17 cellular contexts compared by ENCODE assay signal in the genomic region with DNA sequence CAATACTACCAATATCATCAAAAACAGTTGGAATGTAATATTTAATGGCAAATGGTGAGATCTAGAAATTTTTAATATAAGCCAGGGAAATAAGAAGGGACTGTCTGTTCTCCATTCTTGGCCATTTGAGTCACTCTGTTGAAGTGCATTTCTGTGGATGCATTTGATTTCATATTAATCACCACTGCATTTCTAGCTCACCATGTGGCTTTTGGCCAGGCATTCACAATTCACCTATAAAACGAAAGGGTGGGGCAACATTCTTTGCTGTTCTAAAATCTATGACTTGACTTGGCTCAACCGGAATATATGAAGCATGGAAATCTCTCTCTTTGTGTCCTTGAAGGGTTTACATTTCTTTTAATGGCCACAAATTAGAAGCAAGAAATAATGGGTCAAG.
DNase-seq lines count a peak whose midpoint lies in the region; ATAC-seq and TF ChIP-seq lines count a peak whose summit lies in the region.
"Had no signal": no experiment of that assay in that cellular context is flagged by ENCODE, and none has a peak within 500 bp of the region (broad histone marks: within the 10 kb centered on the region; RNA-seq: fewer than 3 reads in every experiment).

No MANE protein-coding gene starts in this region.

- DNase-seq in DMS79 treated with DMSO at 0.1 percent for 48 hours (lab: John Stamatoyannopoulos, UW), result peak; percentile 26
- DNase-seq in DMS79 (lab: John Stamatoyannopoulos, UW), result no peak
- DNase-seq in RWPE2 (ENCODE audit: low spot score), result no peak
- DNase-seq in foreskin keratinocyte, result peak; percentile 76 to 90
- peak; percentile 67 for DNase-seq in transverse colon
- no peak for DNase-seq in NCI-H345 (lab: John Stamatoyannopoulos, UW)
- no peak for DNase-seq in NCI-H2171 treated with DMSO at 0.1 percent for 48 hours (lab: John Stamatoyannopoulos, UW)
- no peak for DNase-seq in spleen
- DNase-seq: 8988T; activated CD4-positive, alpha-beta T cell treated with anti-CD3 and anti-CD28 coated beads for 48 hours; activated T-cell treated with anti-CD3 and anti-CD28 coated beads for 4 hours; CD8-positive, alpha-beta memory T cell; erythroblast; left ventricle myocardium superior; NCI-H2029 treated with DMSO at 0.1 percent for 48 hours had no signal

- peak; percentile 82 for ATAC-seq in RWPE2 (ENCODE audit: low read depth)
- ATAC-seq in foreskin keratinocyte, result peak; percentile 73
- ATAC-seq: left ventricle myocardium superior; natural killer cell treated with Interleukin-12 subunit alpha and Interleukin-12 subunit beta and Interleukin-15 and Interleukin-18, amount 100 ng/mL, for 72 hours had no signal

- H3K9me3 ChIP-seq in RWPE2 (ENCODE audit: severe bottlenecking) (no peaks in the 10 kb centered on the region), transverse colon (peaks cover 0 to 4% of the 10 kb centered on the region in 2 donors), spleen (peaks cover 0 to 24% (median 16%) of the 10 kb centered on the region in 8 donors)

- TF ChIP-seq CTCF in RWPE2 (IDR thresholded peaks at IDR 0.05; ENCODE audit: poor library complexity, severe bottlenecking) (no peak), foreskin keratinocyte (conservative IDR thresholded peaks at IDR 0.05) (no peak), transverse colon (IDR thresholded peaks at IDR 0.05) (no peak), spleen (IDR thresholded peaks at IDR 0.05 in 8 of 11, conservative IDR thresholded peaks at IDR 0.05 in 3 of 11) (no peak)

- H3K4me3 ChIP-seq in RWPE2 (ENCODE audit: severe bottlenecking) (no peak overlapping the region), transverse colon (no peak overlapping the region), spleen (no peak overlapping the region)
- H3K4me3 ChIP-seq: suprapubic skin had no signal

- H3K27me3 ChIP-seq in RWPE2 (ENCODE audit: insufficient read depth, poor library complexity, severe bottlenecking) (no peaks in the 10 kb centered on the region), foreskin keratinocyte (no peaks in the 10 kb centered on the region), transverse colon (no peaks in the 10 kb centered on the region), spleen (replicated peaks in 1 of 7) (peaks cover 0 to 48% (median 0%) of the 10 kb centered on the region in 7 donors)
- H3K27me3 ChIP-seq: suprapubic skin had no signal

- in situ Hi-C loops in transverse colon (cut with MboI; ENCODE audit: low pct_ligation_motif_present in 1 of 4, low pct_unique_long_range_greater_than_20kb in 1 of 4, low sequenced_read_pairs in 3 of 4), result no loop called here

- 39 to 48% methylated on average over 2 of the region's 2 CpGs for WGBS in transverse colon (ENCODE audit: low coverage in 1 of 2), 2 donors
- 82 to 91% (median 84%) methylated on average over 2 of the region's 2 CpGs for WGBS in spleen, 5 donors

- H3K36me3 ChIP-seq in RWPE2 (ENCODE audit: low read depth) (no peaks in the 10 kb centered on the region), transverse colon (no peaks in the 10 kb centered on the region), spleen (no peaks in the 10 kb centered on the region)
- H3K36me3 ChIP-seq: suprapubic skin had no signal

- no peak for TF ChIP-seq EP300 in transverse colon (IDR thresholded peaks at IDR 0.05; ENCODE audit: low read depth)

- H3K27ac ChIP-seq in RWPE2 (ENCODE audit: poor library complexity, severe bottlenecking) (peak overlapping the region; percentile 94), foreskin keratinocyte (peak overlapping the region; percentile 3), transverse colon (peak overlapping the region; percentile 44 to 73 (median 54)), spleen (no peak overlapping the region)
- H3K27ac ChIP-seq: suprapubic skin had no signal

- H3K4me1 ChIP-seq in RWPE2 (ENCODE audit: insufficient read depth, poor library complexity, severe bottlenecking) (peaks cover 29% of the 10 kb centered on the region), foreskin keratinocyte (peaks cover 18% of the 10 kb centered on the region), transverse colon (peaks cover 7 to 30% (median 14%) of the 10 kb centered on the region in 4 donors), spleen (no peaks in the 10 kb centered on the region)

- intact Hi-C loops in transverse colon (cut with DNase I; ENCODE audit: low total_unique reads) (no loop called here), spleen (cut with DNase I; ENCODE audit: low total_unique reads) (no loop called here)

- TF ChIP-seq POLR2A in transverse colon (IDR thresholded peaks at IDR 0.05) (no peak), spleen (IDR thresholded peaks at IDR 0.05) (no peak)

Comparison
In these comparisons a context has a peak if more than half of its experiments do, and no peak if none do; other contexts are left out.
1. DNase-seq: peak in DMS79 treated with DMSO at 0.1 percent for 48 hours (single experiment), foreskin keratinocyte (2 of 2) and transverse colon (single experiment); none in DMS79 (single experiment), RWPE2 (single experiment), NCI-H345 (single experiment), NCI-H2171 treated with DMSO at 0.1 percent for 48 hours (single experiment) and spleen (single experiment).
2. H3K27ac ChIP-seq: peak in RWPE2 (single experiment), foreskin keratinocyte (single experiment) and transverse colon (4 of 4); none in spleen (0 of 8).